11 cellular contexts compared by ENCODE assay signal in the genomic region with DNA sequence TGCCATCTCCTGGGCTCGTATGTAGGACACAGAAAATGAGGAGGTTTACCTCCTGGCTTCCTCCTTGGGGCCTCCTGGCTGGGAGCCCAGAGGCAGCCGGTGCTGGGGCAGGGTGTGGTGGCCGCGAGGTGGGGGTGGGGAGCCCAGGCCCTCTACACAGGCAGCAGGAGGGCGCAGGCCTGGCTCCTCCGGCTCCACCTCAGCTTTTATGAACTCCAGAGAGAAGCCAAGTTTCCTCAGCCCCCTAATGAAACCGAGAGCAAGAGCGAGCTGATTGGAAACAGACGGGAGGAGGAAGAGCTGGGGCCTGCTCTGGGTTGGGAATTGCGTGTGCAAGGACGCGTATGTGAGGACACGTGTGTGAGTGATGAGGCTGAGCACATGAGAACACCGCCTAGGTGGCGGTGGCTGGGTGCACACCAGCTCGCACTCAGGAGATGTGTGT. TPM values are rescaled to one million over a fixed set of nuclear protein-coding genes. Genes with fewer than 3 reads are reported as not detected.
A peak's percentile ranks its signal among the peaks of the same experiment; 100 is the strongest.
DNase-seq lines count a peak whose midpoint lies in the region; ATAC-seq and TF ChIP-seq lines count a peak whose summit lies in the region.
"Had no signal": no experiment of that assay in that cellular context is flagged by ENCODE, and none has a peak within 500 bp of the region (broad histone marks: within the 10 kb centered on the region; RNA-seq: fewer than 3 reads in every experiment).

No MANE protein-coding gene starts in this region.

- TF ChIP-seq CTCF in AG09319 (IDR thresholded peaks at IDR 0.05; ENCODE audit: low read depth, low read length) (no peak), coronary artery (IDR thresholded peaks at IDR 0.05) (no peak), MCF 10A (IDR thresholded peaks at IDR 0.05; ENCODE audit: unreplicated experiment) (no peak)

- DNase-seq in AG09319 (ENCODE audit: extremely low read depth, low read depth): peak; percentile 87
- peak; percentile 35 for DNase-seq in KG1 (lab: John Stamatoyannopoulos, UW)
- no peak for DNase-seq in coronary artery (ENCODE audit: low spot score)
- no peak for DNase-seq in foreskin melanocyte
- DNase-seq in MCF 10A (ENCODE audit: unreplicated experiment): no peak
- DNase-seq: cortex of kidney, GF-D8, NCI-H1048 had no signal

- no peaks in the 10 kb centered on the region for H3K27me3 ChIP-seq in mucosa of stomach (ENCODE audit: control insufficient read depth, insufficient read depth, low read length)

- peaks cover 59% of the 10 kb centered on the region for H3K4me1 ChIP-seq in mucosa of stomach (ENCODE audit: control insufficient read depth, insufficient read depth, low read length)

- H3K4me1 Mint-ChIP-seq in MCF 10A (ENCODE audit: insufficient read depth, unreplicated experiment): peaks cover 9% of the 10 kb centered on the region

- peak overlapping the region; percentile 61 to 78 for H3K27ac ChIP-seq in coronary artery

- ATAC-seq in HG03439 (IDR thresholded peaks at IDR 0.05; ENCODE audit: unreplicated experiment) (no peak), GM21528 (IDR thresholded peaks at IDR 0.05; ENCODE audit: low FRiP score, unreplicated experiment) (no peak)

- H3K9me3 ChIP-seq in mucosa of stomach (ENCODE audit: control insufficient read depth, low read length): no peaks in the 10 kb centered on the region

- peaks cover 3% of the 10 kb centered on the region for H3K36me3 ChIP-seq in mucosa of stomach (ENCODE audit: control insufficient read depth, insufficient read depth, low read length)

- intact Hi-C loops in MCF 10A (cut with micrococcal nuclease): no loop called here

- no TSS peak for BruUV-seq in MCF 10A (replicated peaks; lab: Mats Ljungman, UMichigan)

- no peak overlapping the region for H3K4me3 Mint-ChIP-seq in MCF 10A (ENCODE audit: unreplicated experiment)

- H3K9me3 Mint-ChIP-seq in MCF 10A (ENCODE audit: unreplicated experiment): no peaks in the 10 kb centered on the region

- peak overlapping the region; percentile 44 for H3K9ac ChIP-seq in mucosa of stomach (ENCODE audit: low read length)

- H3K27ac Mint-ChIP-seq in MCF 10A (ENCODE audit: low read depth, unreplicated experiment): no peak overlapping the region

- POLR2A ChIA-PET in MCF 10A (lab: Yijun Ruan, JAX): no interaction called here

- H3K27me3 Mint-ChIP-seq in MCF 10A (ENCODE audit: insufficient read depth, unreplicated experiment): no peaks in the 10 kb centered on the region

- CTCF ChIA-PET in MCF 10A (lab: Yijun Ruan, JAX): interaction anchor here (0.7 to 3.9 kb wide), 8 partner anchors 14 to 114 kb away, joined by 3 to 21 read pairs (median 4); no protein-coding TSS in a partner anchor

- no peak overlapping the region for H3K4me3 ChIP-seq in coronary artery
- no peak overlapping the region for H3K4me3 ChIP-seq in mucosa of stomach (ENCODE audit: low read length)

- peaks cover 13% of the 10 kb centered on the region for H3K36me3 Mint-ChIP-seq in MCF 10A (ENCODE audit: insufficient read depth, unreplicated experiment)

RNA-seq across cellular contexts. Expression of a gene that starts 23.1 kb away (rescaled TPM):
- not detected in 2 replicates for total RNA-seq in MCF 10A (2022)

RNA-seq across cellular contexts. Expression of a gene that starts 37.0 kb away (rescaled TPM):
- 47.5 and 63.2 TPM in 2 replicates for total RNA-seq in MCF 10A (2022)

RNA-seq across cellular contexts. Expression of a gene that starts 38.5 kb away (rescaled TPM):
- 55.9 and 67.3 TPM in 2 replicates for total RNA-seq in MCF 10A (2022)

Comparison
In these comparisons a context has a peak if more than half of its experiments do, and no peak if none do; other contexts are left out.
1. DNase-seq: peak in AG09319 (single experiment) and KG1 (single experiment); none in coronary artery (single experiment), foreskin melanocyte (single experiment) and MCF 10A (single experiment).